In genomic region chr22:19175026-19175601, GRCh38 we compare ENCODE assay signal across 2 cellular contexts.
TF ChIP-seq lines count a peak whose summit lies in the region.

No MANE protein-coding gene starts in this region.

TF ChIP-seq in H1, 55 proteins besides CTCF, POLR2A, EP300 and RAD21:
- TF ChIP-seq MAX (IDR thresholded peaks at IDR 0.05) (no peak), TEAD4 (IDR thresholded peaks at IDR 0.05; ENCODE audit: low read depth, low read length) (no peak), CBX8 (IDR thresholded peaks at IDR 0.05; ENCODE audit: borderline replicate concordance, low read depth, low read length) (no peak), POLR2AphosphoS5 (IDR thresholded peaks at IDR 0.05; ENCODE audit: low read depth, low read length) (no peak; the same call in 1 of the 2 replicates), SAP30 (IDR thresholded peaks at IDR 0.05; ENCODE audit: insufficient read depth, insufficient replicate concordance, low read length) (no peak), SP1 (IDR thresholded peaks at IDR 0.05; ENCODE audit: low read depth, low read length) (no peak), CTBP2 (IDR thresholded peaks at IDR 0.05; ENCODE audit: borderline replicate concordance, insufficient read depth, insufficient read length, low read length) (no peak), CEBPB (IDR thresholded peaks at IDR 0.05; ENCODE audit: low read depth, low read length) (no peak), CBX5 (IDR thresholded peaks at IDR 0.05; ENCODE audit: low read depth, low read length) (no peak), GABPA (IDR thresholded peaks at IDR 0.05; ENCODE audit: borderline replicate concordance, insufficient read depth, low read length) (no peak), TBP (IDR thresholded peaks at IDR 0.05; ENCODE audit: low read depth, low read length) (no peak), BRCA1 (IDR thresholded peaks at IDR 0.05; ENCODE audit: low read depth, low read length) (no peak)
TF ChIP-seq in H1: peak in this region for 0.

TF ChIP-seq in GM12891, 5 proteins besides CTCF, POLR2A, EP300 and RAD21:
- TF ChIP-seq SPI1 (IDR thresholded peaks at IDR 0.05; ENCODE audit: low read depth, low read length) (no peak), POU2F2 (IDR thresholded peaks at IDR 0.05; ENCODE audit: low read depth, low read length) (no peak), TAF1 (IDR thresholded peaks at IDR 0.05; ENCODE audit: low read depth, low read length) (no peak), POLR2AphosphoS5 (IDR thresholded peaks at IDR 0.05; ENCODE audit: low read depth, low read length) (no peak), PAX5 (IDR thresholded peaks at IDR 0.05; ENCODE audit: insufficient read depth, low read length, severe bottlenecking) (no peak)
